ENCODE assay signal across 12 cellular contexts in genomic region chr11:47243454-47243853, GRCh38. TPM values are rescaled to one million over a fixed set of nuclear protein-coding genes. Genes with fewer than 3 reads are reported as not detected.
DNase-seq lines count a peak whose midpoint lies in the region; ATAC-seq and TF ChIP-seq lines count a peak whose summit lies in the region.
"Had no signal": no experiment of that assay in that cellular context is flagged by ENCODE, and none has a peak within 500 bp of the region (broad histone marks: within the 10 kb centered on the region; RNA-seq: fewer than 3 reads in every experiment).

No MANE protein-coding gene starts in this region.

- H3K4me3 Mint-ChIP-seq in activated T-cell treated with anti-CD3 and anti-CD28 coated beads, Interleukin-2, amount 50 U/mL, for 24 hours = no peak overlapping the region

- H3K27ac Mint-ChIP-seq in activated T-cell treated with anti-CD3 and anti-CD28 coated beads, Interleukin-2, amount 50 U/mL, for 24 hours = peak overlapping the region; percentile 66

- no peaks in the 10 kb centered on the region for H3K27me3 Mint-ChIP-seq in activated T-cell treated with anti-CD3 and anti-CD28 coated beads, Interleukin-2, amount 50 U/mL, for 24 hours

- H3K27me3 ChIP-seq in upper lobe of left lung (no peaks in the 10 kb centered on the region), smooth muscle cell (ENCODE audit: low read depth) (no peaks in the 10 kb centered on the region)

- TF ChIP-seq EP300 in upper lobe of left lung (IDR thresholded peaks at IDR 0.05) = peak in 1 of 4 donors; percentile 22

- peaks cover 15 to 47% (median 37%) of the 10 kb centered on the region in 4 donors for H3K4me1 ChIP-seq in upper lobe of left lung
- no peaks in the 10 kb centered on the region for H3K4me1 ChIP-seq in smooth muscle cell (ENCODE audit: low read depth)

- no peak for TF ChIP-seq POLR2A in upper lobe of left lung (IDR thresholded peaks at IDR 0.05)

- H3K36me3 Mint-ChIP-seq in activated T-cell treated with anti-CD3 and anti-CD28 coated beads, Interleukin-2, amount 50 U/mL, for 24 hours (ENCODE audit: low read depth) = peaks cover 95% of the 10 kb centered on the region

- H3K36me3 ChIP-seq in upper lobe of left lung = peaks cover 27 to 76% (median 59%) of the 10 kb centered on the region in 4 donors
- H3K36me3 ChIP-seq in smooth muscle cell (ENCODE audit: low read depth) = no peaks in the 10 kb centered on the region

- H3K4me2 ChIP-seq in smooth muscle cell = no peak overlapping the region

- no peak overlapping the region for H3K9ac ChIP-seq in smooth muscle cell (ENCODE audit: low read depth)

- H3K4me1 Mint-ChIP-seq in activated T-cell treated with anti-CD3 and anti-CD28 coated beads, Interleukin-2, amount 50 U/mL, for 24 hours (ENCODE audit: low read depth) = peaks cover 24% of the 10 kb centered on the region

- no peaks in the 10 kb centered on the region for H3K9me3 ChIP-seq in upper lobe of left lung
- no peaks in the 10 kb centered on the region for H3K9me3 ChIP-seq in smooth muscle cell (replicated peaks; ENCODE audit: low read depth)

- no peaks in the 10 kb centered on the region for H4K20me1 ChIP-seq in smooth muscle cell (ENCODE audit: low read depth)

- TF ChIP-seq CTCF in upper lobe of left lung (IDR thresholded peaks at IDR 0.05) (no peak), foreskin fibroblast (IDR thresholded peaks at IDR 0.05; ENCODE audit: low read depth, low read length) (no peak), smooth muscle cell (IDR thresholded peaks at IDR 0.05; ENCODE audit: borderline replicate concordance, insufficient read depth, poor library complexity, severe bottlenecking) (no peak)

- no peak overlapping the region for H2AFZ ChIP-seq in smooth muscle cell (ENCODE audit: low read depth)

- DNase-seq in activated T-cell treated with anti-CD3 and anti-CD28 coated beads, Interleukin-2, amount 50 U/mL, for 24 hours = no peak
- DNase-seq in activated T-cell treated with anti-CD3 and anti-CD28 coated beads, Interleukin-2, amount 50 U/mL, for 48 hours = no peak
- DNase-seq in upper lobe of left lung (peak in 1 of 2 donors; percentile 69), foreskin fibroblast (no peak), smooth muscle cell (lab: John Stamatoyannopoulos, UW; ENCODE audit: unreplicated experiment) (no peak)
- DNase-seq: activated CD8-positive, alpha-beta memory T cell treated with anti-CD3 and anti-CD28 coated beads, Interleukin-2, amount 50 U/mL, for 48 hours; DND-41; NCI-H1105; NCI-H526 treated with DMSO at 0.1 percent for 48 hours had no signal

- ATAC-seq in esophagus mucosa (peak; percentile 63), upper lobe of left lung (ENCODE audit: low FRiP score in 2 of 2) (peak in 1 of 2 donors; percentile 82)
- ATAC-seq: Right ventricle myocardium inferior had no signal

- 40 to 57% methylated on average over 4 of the region's 4 CpGs for WGBS in upper lobe of left lung, 2 donors
- 90% methylated on average over 4 of the region's 4 CpGs for WGBS in smooth muscle cell (ENCODE audit: low lambda C conversion rate)

- H3K4me3 ChIP-seq in upper lobe of left lung (no peak overlapping the region), foreskin fibroblast (ENCODE audit: low read depth in 1 of 2, low read length in 2 of 2) (no peak overlapping the region), smooth muscle cell (no peak overlapping the region)
- H3K4me3 ChIP-seq: coronary artery had no signal

- H3K79me2 ChIP-seq in smooth muscle cell (ENCODE audit: low read depth) = no peaks in the 10 kb centered on the region

- H3F3A ChIP-seq in smooth muscle cell (ENCODE audit: low read depth) = no peaks in the 10 kb centered on the region

- H3K9me3 Mint-ChIP-seq in activated T-cell treated with anti-CD3 and anti-CD28 coated beads, Interleukin-2, amount 50 U/mL, for 24 hours = no peaks in the 10 kb centered on the region

- H3K27ac ChIP-seq in upper lobe of left lung (peak overlapping the region in 3 of 4 donors; percentile 22 to 73 (median 50)), smooth muscle cell (ENCODE audit: low read depth) (no peak overlapping the region)

RNA-seq across cellular contexts. Expression of gene ACP2, which starts 5.2 kb away (rescaled TPM):
- total RNA-seq in esophagus mucosa (12.7 TPM), upper lobe of left lung (10 to 100 TPM; 37.0 to 78.6 (median 46.5) TPM), smooth muscle cell (31.4 and 62.4 TPM in 2 replicates)
- 25.0 and 26.3 TPM in 2 replicates for polyA plus RNA-seq in smooth muscle cell

RNA-seq across cellular contexts. Expression of gene NR1H3, which starts 14.3 kb away (rescaled TPM):
- total RNA-seq in esophagus mucosa (5.8 TPM), upper lobe of left lung (100 to 1,000 TPM in 2 of 6 donors, 10 to 100 TPM in 4; 37.3 to 367 (median 49.2) TPM), smooth muscle cell (8.1 and 8.4 TPM in 2 replicates)
- 13.7 and 19.2 TPM in 2 replicates for polyA plus RNA-seq in smooth muscle cell

RNA-seq across cellular contexts. Expression of gene MADD, which starts 26.5 kb away (rescaled TPM):
- total RNA-seq in esophagus mucosa (11.4 TPM), upper lobe of left lung (100 to 1,000 TPM in 1 of 6 donors, 10 to 100 TPM in 5; 39.6 to 129 (median 47.9) TPM), smooth muscle cell (24.2 and 27.7 TPM in 2 replicates)
- polyA plus RNA-seq in smooth muscle cell = 13.1 and 15.0 TPM in 2 replicates

RNA-seq across cellular contexts. Expression of gene DDB2, which starts 28.7 kb away (rescaled TPM):
- total RNA-seq in esophagus mucosa (49.3 TPM), upper lobe of left lung (100 to 1,000 TPM in 1 of 6 donors, 10 to 100 TPM in 5; 18.2 to 107 (median 47.1) TPM), smooth muscle cell (60.1 and 64.4 TPM in 2 replicates)
- 96.0 and 104 TPM in 2 replicates for polyA plus RNA-seq in smooth muscle cell

RNA-seq across cellular contexts. Expression of gene PACSIN3, which starts 57.2 kb away (rescaled TPM):
- total RNA-seq in esophagus mucosa (55.3 TPM), upper lobe of left lung (10 to 100 TPM; 26.8 to 97.4 (median 52.8) TPM), smooth muscle cell (24.8 and 27.3 TPM in 2 replicates)
- polyA plus RNA-seq in smooth muscle cell = 55.7 and 85.9 TPM in 2 replicates
